8 cellular contexts compared by ENCODE assay signal in the genomic region with DNA sequence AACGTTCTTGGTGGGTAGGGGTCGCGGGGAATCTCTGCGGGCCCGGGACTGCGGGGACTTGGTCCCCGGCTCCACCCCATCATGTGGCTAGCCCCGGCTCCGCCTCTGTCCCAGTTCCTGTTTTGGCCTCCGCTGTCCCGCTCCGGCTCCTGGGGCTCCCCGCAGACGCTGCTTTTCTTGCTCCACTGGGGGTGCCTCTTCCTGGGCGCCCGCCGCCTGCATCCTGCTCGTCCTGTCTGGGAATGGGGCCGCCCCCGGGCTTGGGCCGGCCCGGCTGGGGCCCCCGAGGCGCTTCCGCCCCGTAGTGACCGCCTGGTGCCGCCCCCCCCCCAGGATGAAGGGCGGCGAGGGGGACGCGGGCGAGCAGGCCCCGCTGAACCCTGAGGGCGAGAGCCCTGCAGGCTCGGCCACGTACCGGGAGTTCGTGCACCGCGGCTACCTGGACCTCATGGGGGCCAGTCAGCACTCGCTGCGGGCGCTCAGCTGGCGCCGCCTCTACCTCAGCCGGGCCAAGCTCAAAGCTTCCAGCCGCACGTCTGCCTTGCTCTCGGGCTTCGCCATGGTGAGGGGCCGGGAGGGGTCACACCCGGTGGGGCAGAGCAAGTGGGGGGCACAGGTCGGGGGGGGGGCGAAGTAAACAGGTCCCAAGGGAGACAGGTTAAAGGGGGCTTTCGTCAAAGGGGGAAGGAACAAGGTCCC. TPM values are rescaled to one million over a fixed set of nuclear protein-coding genes. Genes with fewer than 3 reads are reported as not detected.
A peak's percentile ranks its signal among the peaks of the same experiment; 100 is the strongest.
DNase-seq lines count a peak whose midpoint lies in the region; ATAC-seq and TF ChIP-seq lines count a peak whose summit lies in the region.

A gene (plus strand): TSS at position 113 of the 699 bp plus-strand sequence. CDS start 222 bp downstream, at position 335.

- intact Hi-C loops in Panc1 (cut with micrococcal nuclease; ENCODE audit: unreplicated experiment) (no loop called here), Right ventricle myocardium superior (cut with DNase I) (no loop called here)

- H3K36me3 Mint-ChIP-seq in activated naive CD8-positive, alpha-beta T cell treated with anti-CD3 and anti-CD28 coated beads, Interleukin-2, amount 50 U/mL, for 24 hours (ENCODE audit: low read depth): peaks cover 10% of the 10 kb centered on the region

- in situ Hi-C loops in Panc1 (cut with HindIII; ENCODE audit: low pct_unique_long_range_greater_than_20kb, low sequenced_read_pairs): no loop called here

- peaks cover 15% of the 10 kb centered on the region for H3K4me1 Mint-ChIP-seq in activated naive CD8-positive, alpha-beta T cell treated with anti-CD3 and anti-CD28 coated beads, Interleukin-2, amount 50 U/mL, for 24 hours

- H3K4me3 ChIP-seq in BJ (ENCODE audit: low read depth, low read length): peak within 1 kb of the TSS; percentile 90
- H3K4me3 ChIP-seq in Panc1 (ENCODE audit: low read depth in 2 of 2, low read length in 2 of 2): peak within 1 kb of the TSS; percentile 82 to 92

- TF ChIP-seq CTCF in BJ (IDR thresholded peaks at IDR 0.05; ENCODE audit: insufficient read depth, low read depth, low read length): no peak
- TF ChIP-seq CTCF in Panc1 (IDR thresholded peaks at IDR 0.05): no peak
- no peak for TF ChIP-seq CTCF in omental fat pad (IDR thresholded peaks at IDR 0.05)

- peaks cover 38% of the 10 kb centered on the region for H3K4me1 ChIP-seq in Panc1 (ENCODE audit: control insufficient read depth, insufficient read depth, low read length)

- POLR2A ChIA-PET in BJ (lab: Charles Lee): no interaction called here
- POLR2A ChIA-PET in Panc1 (lab: Charles Lee): interaction anchor here (0.6 kb wide), 1 partner anchor 47 kb away, joined by 9 read pairs; no protein-coding TSS in a partner anchor

- CTCF ChIA-PET in BJ (lab: Yijun Ruan, JAX): no interaction called here
- CTCF ChIA-PET in Panc1 (lab: Charles Lee): interaction anchor here (0.7 kb wide), 1 partner anchor 24 kb away, joined by 3 read pairs; no protein-coding TSS in a partner anchor

- H3K27me3 Mint-ChIP-seq in activated naive CD8-positive, alpha-beta T cell treated with anti-CD3 and anti-CD28 coated beads, Interleukin-2, amount 50 U/mL, for 24 hours: no peaks in the 10 kb centered on the region

- peak within 1 kb of the TSS; percentile 95 for H3K27ac ChIP-seq in Panc1 (ENCODE audit: low read length)

- peaks cover 10% of the 10 kb centered on the region for H3K36me3 ChIP-seq in BJ (ENCODE audit: control insufficient read depth, insufficient read depth, low read length)
- no peaks in the 10 kb centered on the region; the same call in 1 of the 2 replicates for H3K36me3 ChIP-seq in Panc1 (ENCODE audit: control insufficient read depth, insufficient read depth, low read length)

- H3K4me3 Mint-ChIP-seq in activated naive CD8-positive, alpha-beta T cell treated with anti-CD3 and anti-CD28 coated beads, Interleukin-2, amount 50 U/mL, for 24 hours: peak within 1 kb of the TSS; percentile 82

- H3K27me3 ChIP-seq in BJ (ENCODE audit: control insufficient read depth, insufficient read depth, low read length): no peaks in the 10 kb centered on the region
- H3K27me3 ChIP-seq in Panc1 (ENCODE audit: control insufficient read depth, insufficient read depth, low read length): no peaks in the 10 kb centered on the region

- DNase-seq in BJ (ENCODE audit: low read depth) (no peak), Panc1 (ENCODE audit: low read depth, low spot score) (no peak), Right ventricle myocardium superior (peak; percentile 90), omental fat pad (ENCODE audit: low spot score) (no peak)
- peak; percentile 61 for DNase-seq in activated naive CD8-positive, alpha-beta T cell treated with anti-CD3 and anti-CD28 coated beads, Interleukin-2, amount 50 U/mL, for 24 hours
- DNase-seq in effector CD8-positive, alpha-beta T cell (lab: John Stamatoyannopoulos, UW): no peak

- peak within 1 kb of the TSS; percentile 76 for H3K27ac Mint-ChIP-seq in activated naive CD8-positive, alpha-beta T cell treated with anti-CD3 and anti-CD28 coated beads, Interleukin-2, amount 50 U/mL, for 24 hours

- no peaks in the 10 kb centered on the region for H3K9me3 Mint-ChIP-seq in activated naive CD8-positive, alpha-beta T cell treated with anti-CD3 and anti-CD28 coated beads, Interleukin-2, amount 50 U/mL, for 24 hours

- no peaks in the 10 kb centered on the region for H3K9me3 ChIP-seq in Panc1 (ENCODE audit: control insufficient read depth, insufficient read depth, low read depth, low read length)

- BruUV-seq in Panc1 (replicated peaks; lab: Mats Ljungman, UMichigan): no TSS peak

- ATAC-seq in GM18873 (IDR thresholded peaks at IDR 0.05; ENCODE audit: low FRiP score, unreplicated experiment) (peak; percentile 41), HG03097 (IDR thresholded peaks at IDR 0.05; ENCODE audit: low FRiP score, unreplicated experiment) (peak; percentile 47), Panc1 (peak; percentile 80), Right ventricle myocardium superior (ENCODE audit: poor library complexity) (peak; percentile 78), omental fat pad (ENCODE audit: low FRiP score) (peak; percentile 30)
- ATAC-seq in activated naive CD8-positive, alpha-beta T cell treated with anti-CD3 and anti-CD28 coated beads, Interleukin-2, amount 50 U/mL, for 24 hours: peak; percentile 49

RNA-seq across cellular contexts. Expression of the gene that starts here (rescaled TPM):
- polyA plus RNA-seq in BJ (2011; rRNA removed): 25.6 and 37.1 TPM in 2 replicates
- polyA minus RNA-seq in BJ (2011; rRNA and poly(A)+ RNA removed): 22.4 and 25.4 TPM in 2 replicates
- total RNA-seq in Panc1 (2021; ENCODE audit: unreplicated experiment) (26.9 TPM), Right ventricle myocardium superior (9.5 TPM), omental fat pad (10 to 100 TPM; 15.5 to 42.6 (median 33.9) TPM)
- 31.0 TPM for polyA plus RNA-seq in Panc1 (2012; ENCODE audit: insufficient read length)

Comparison
In these comparisons a context has a peak if more than half of its experiments do, and no peak if none do; other contexts are left out.
1. DNase-seq: peak in activated naive CD8-positive, alpha-beta T cell treated with anti-CD3 and anti-CD28 coated beads, Interleukin-2, amount 50 U/mL, for 24 hours (single experiment) and Right ventricle myocardium superior (single experiment); none in BJ (single experiment), Panc1 (single experiment), omental fat pad (single experiment) and effector CD8-positive, alpha-beta T cell (single experiment).
2. ATAC-seq: peak in every context shown above with its lines; median percentile 80 in Panc1; 78 in Right ventricle myocardium superior; 49 in activated naive CD8-positive, alpha-beta T cell treated with anti-CD3 and anti-CD28 coated beads, Interleukin-2, amount 50 U/mL, for 24 hours; 47 in HG03097; 41 in GM18873; 30 in omental fat pad.